1 cellular context compared by ENCODE assay signal in the genomic region with DNA sequence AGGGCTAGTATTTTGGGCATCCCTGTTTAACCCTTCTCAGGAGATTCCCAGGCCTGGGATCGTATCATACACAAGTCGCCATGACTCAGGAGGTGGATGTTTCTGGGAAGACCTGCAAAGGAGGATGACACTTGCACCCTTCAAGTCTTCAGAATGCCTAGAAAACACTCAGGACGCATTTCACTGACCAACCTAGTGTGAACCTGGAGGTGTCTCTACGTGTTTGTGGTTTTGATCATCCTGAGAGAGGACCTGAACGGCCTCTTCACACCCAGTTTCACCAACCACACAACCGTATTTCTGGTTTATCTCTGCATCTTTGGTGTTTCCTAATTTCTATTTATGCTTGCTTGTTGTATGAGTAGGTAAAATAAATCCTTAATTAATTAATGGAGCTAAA.
TF ChIP-seq lines count a peak whose summit lies in the region.

No MANE protein-coding gene starts in this region.

TF ChIP-seq in GM12878, 131 proteins besides CTCF, POLR2A, EP300 and RAD21 (continued from another document):
- TF ChIP-seq, protein P1, sequence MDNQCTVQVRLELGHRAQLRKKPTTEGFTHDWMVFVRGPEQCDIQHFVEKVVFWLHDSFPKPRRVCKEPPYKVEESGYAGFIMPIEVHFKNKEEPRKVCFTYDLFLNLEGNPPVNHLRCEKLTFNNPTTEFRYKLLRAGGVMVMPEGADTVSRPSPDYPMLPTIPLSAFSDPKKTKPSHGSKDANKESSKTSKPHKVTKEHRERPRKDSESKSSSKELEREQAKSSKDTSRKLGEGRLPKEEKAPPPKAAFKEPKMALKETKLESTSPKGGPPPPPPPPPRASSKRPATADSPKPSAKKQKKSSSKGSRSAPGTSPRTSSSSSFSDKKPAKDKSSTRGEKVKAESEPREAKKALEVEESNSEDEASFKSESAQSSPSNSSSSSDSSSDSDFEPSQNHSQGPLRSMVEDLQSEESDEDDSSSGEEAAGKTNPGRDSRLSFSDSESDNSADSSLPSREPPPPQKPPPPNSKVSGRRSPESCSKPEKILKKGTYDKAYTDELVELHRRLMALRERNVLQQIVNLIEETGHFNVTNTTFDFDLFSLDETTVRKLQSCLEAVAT (IDR thresholded peaks at IDR 0.05), result 0 out of 2 replicates have a peak, but pooled peaks have one; percentile 56
- TF ChIP-seq TCF7 (IDR thresholded peaks at IDR 0.05; ENCODE audit: borderline replicate concordance), result no peak
- no peak for TF ChIP-seq SIX5 (IDR thresholded peaks at IDR 0.05; ENCODE audit: low read depth, low read length, severe bottlenecking)
- TF ChIP-seq RCOR1 (conservative IDR thresholded peaks at IDR 0.05; ENCODE audit: low read depth, low read length), result no peak
- TF ChIP-seq, protein P2, sequence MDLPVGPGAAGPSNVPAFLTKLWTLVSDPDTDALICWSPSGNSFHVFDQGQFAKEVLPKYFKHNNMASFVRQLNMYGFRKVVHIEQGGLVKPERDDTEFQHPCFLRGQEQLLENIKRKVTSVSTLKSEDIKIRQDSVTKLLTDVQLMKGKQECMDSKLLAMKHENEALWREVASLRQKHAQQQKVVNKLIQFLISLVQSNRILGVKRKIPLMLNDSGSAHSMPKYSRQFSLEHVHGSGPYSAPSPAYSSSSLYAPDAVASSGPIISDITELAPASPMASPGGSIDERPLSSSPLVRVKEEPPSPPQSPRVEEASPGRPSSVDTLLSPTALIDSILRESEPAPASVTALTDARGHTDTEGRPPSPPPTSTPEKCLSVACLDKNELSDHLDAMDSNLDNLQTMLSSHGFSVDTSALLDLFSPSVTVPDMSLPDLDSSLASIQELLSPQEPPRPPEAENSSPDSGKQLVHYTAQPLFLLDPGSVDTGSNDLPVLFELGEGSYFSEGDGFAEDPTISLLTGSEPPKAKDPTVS (IDR thresholded peaks at IDR 0.05; ENCODE audit: low read depth, low read length), result no peak
- no peak for TF ChIP-seq MYC (IDR thresholded peaks at IDR 0.05; ENCODE audit: insufficient read depth, insufficient read length, insufficient replicate concordance, low read length, severe bottlenecking)
- TF ChIP-seq IKZF1 (conservative IDR thresholded peaks at IDR 0.05), result peak; percentile 84
- TF ChIP-seq, protein P3, sequence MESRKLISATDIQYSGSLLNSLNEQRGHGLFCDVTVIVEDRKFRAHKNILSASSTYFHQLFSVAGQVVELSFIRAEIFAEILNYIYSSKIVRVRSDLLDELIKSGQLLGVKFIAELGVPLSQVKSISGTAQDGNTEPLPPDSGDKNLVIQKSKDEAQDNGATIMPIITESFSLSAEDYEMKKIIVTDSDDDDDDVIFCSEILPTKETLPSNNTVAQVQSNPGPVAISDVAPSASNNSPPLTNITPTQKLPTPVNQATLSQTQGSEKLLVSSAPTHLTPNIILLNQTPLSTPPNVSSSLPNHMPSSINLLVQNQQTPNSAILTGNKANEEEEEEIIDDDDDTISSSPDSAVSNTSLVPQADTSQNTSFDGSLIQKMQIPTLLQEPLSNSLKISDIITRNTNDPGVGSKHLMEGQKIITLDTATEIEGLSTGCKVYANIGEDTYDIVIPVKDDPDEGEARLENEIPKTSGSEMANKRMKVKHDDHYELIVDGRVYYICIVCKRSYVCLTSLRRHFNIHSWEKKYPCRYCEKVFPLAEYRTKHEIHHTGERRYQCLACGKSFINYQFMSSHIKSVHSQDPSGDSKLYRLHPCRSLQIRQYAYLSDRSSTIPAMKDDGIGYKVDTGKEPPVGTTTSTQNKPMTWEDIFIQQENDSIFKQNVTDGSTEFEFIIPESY (IDR thresholded peaks at IDR 0.05), result no peak
- no peak for TF ChIP-seq ZNF207 (IDR thresholded peaks at IDR 0.05; ENCODE audit: borderline replicate concordance)
- peak; percentile 59 for TF ChIP-seq MEF2B (IDR thresholded peaks at IDR 0.05; ENCODE audit: partially characterized antibody, poor library complexity, severe bottlenecking)
- peak; percentile 33; the same call in 1 of the 2 replicates for TF ChIP-seq MTA3 (IDR thresholded peaks at IDR 0.05; ENCODE audit: borderline replicate concordance, low read length)
- no peak for TF ChIP-seq NFXL1 (IDR thresholded peaks at IDR 0.05; ENCODE audit: borderline replicate concordance)
- TF ChIP-seq SMC3 (IDR thresholded peaks at IDR 0.05; ENCODE audit: borderline replicate concordance, low read length), result no peak; the same call in 1 of the 2 replicates
- peak; percentile 81; the same call in 1 of the 2 replicates for TF ChIP-seq MTA2 (IDR thresholded peaks at IDR 0.05; ENCODE audit: low read depth)
- no peak for TF ChIP-seq YBX1 (IDR thresholded peaks at IDR 0.05)
- peak; percentile 95 for TF ChIP-seq RUNX3 (IDR thresholded peaks at IDR 0.05; ENCODE audit: low read length)
- 0 out of 2 replicates have a peak, but pooled peaks have one; percentile 55 for TF ChIP-seq ZNF217 (IDR thresholded peaks at IDR 0.05)
- TF ChIP-seq SP1 (IDR thresholded peaks at IDR 0.05; ENCODE audit: low read depth, low read length), result no peak
- TF ChIP-seq, protein P4, sequence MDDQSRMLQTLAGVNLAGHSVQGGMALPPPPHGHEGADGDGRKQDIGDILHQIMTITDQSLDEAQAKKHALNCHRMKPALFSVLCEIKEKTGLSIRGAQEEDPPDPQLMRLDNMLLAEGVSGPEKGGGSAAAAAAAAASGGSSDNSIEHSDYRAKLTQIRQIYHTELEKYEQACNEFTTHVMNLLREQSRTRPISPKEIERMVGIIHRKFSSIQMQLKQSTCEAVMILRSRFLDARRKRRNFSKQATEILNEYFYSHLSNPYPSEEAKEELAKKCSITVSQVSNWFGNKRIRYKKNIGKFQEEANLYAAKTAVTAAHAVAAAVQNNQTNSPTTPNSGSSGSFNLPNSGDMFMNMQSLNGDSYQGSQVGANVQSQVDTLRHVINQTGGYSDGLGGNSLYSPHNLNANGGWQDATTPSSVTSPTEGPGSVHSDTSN (IDR thresholded peaks at IDR 0.05; ENCODE audit: insufficient replicate concordance, low read depth, low read length), result no peak
